Comparison of ENCODE assay signal across 14 cellular contexts in genomic region chr3:124094496-124094895, GRCh38.
"Had no signal": no experiment of that assay in that cellular context is flagged by ENCODE, and none has a peak within 500 bp of the region (broad histone marks: within the 10 kb centered on the region; RNA-seq: fewer than 3 reads in every experiment).

No MANE protein-coding gene starts in this region.

- H3K4me1 ChIP-seq: suprapubic skin had no signal

- H3K27me3 ChIP-seq: suprapubic skin had no signal

- H3K9me3 ChIP-seq: SK-N-SH, suprapubic skin had no signal

- H3K4me3 ChIP-seq: suprapubic skin had no signal

- ATAC-seq: activated CD4-positive, alpha-beta T cell treated with anti-CD3 and anti-CD28 coated beads for 36 hours; activated T-cell treated with anti-CD3 and anti-CD28 coated beads, Interleukin-2, amount 50 U/mL, for 72 hours; naive thymus-derived CD4-positive, alpha-beta T cell had no signal

- H3K4me2 ChIP-seq: SK-N-SH had no signal

- H3K9ac ChIP-seq: SK-N-SH had no signal

- H3K36me3 ChIP-seq: suprapubic skin, WERI-Rb-1 had no signal

- H3K27ac ChIP-seq: suprapubic skin, WERI-Rb-1 had no signal

- DNase-seq: activated CD4-positive, alpha-beta memory T cell treated with anti-CD3 and anti-CD28 coated beads, Interleukin-2, amount 10 ng/mL, durations not matched to agents 7 days and 5 days; activated CD4-positive, alpha-beta T cell treated with anti-CD3 and anti-CD28 coated beads for 36 hours; activated gamma-delta T cell treated with Interleukin-2 at 50 U/mL for 16 hours; activated T-cell treated with anti-CD3 and anti-CD28 coated beads, Interleukin-2, amount 50 U/mL, for 72 hours; central memory CD4-positive, alpha-beta T cell; endodermal cell; islet precursor cell; naive thymus-derived CD4-positive, alpha-beta T cell; SK-N-SH; stimulated activated CD4-positive, alpha-beta T cell treated with anti-CD3 and anti-CD28 coated beads, Interleukin-2, amount 100 ng/mL, for 48 hours; stimulated activated naive CD4-positive, alpha-beta T cell treated with Interleukin-2 at 50 U/mL for 16 hours; T-helper 1 cell; WERI-Rb-1 had no signal
